In genomic region chr1:15058261-15058660, GRCh38 we compare ENCODE assay signal across 21 cellular contexts.
"Had no signal": no experiment of that assay in that cellular context is flagged by ENCODE, and none has a peak within 500 bp of the region (broad histone marks: within the 10 kb centered on the region; RNA-seq: fewer than 3 reads in every experiment).

No MANE protein-coding gene starts in this region.

- H3K27ac ChIP-seq: coronary artery, dorsolateral prefrontal cortex, esophagus squamous epithelium, gastrocnemius medialis, heart right ventricle, left lung, lower lobe of right lung had no signal

- ATAC-seq: gastrocnemius medialis, heart right ventricle, left cardiac atrium, left lung, left ventricle myocardium superior, lower lobe of right lung, mucosa of descending colon had no signal

- H3K4me3 Mint-ChIP-seq: mesothelial cell of epicardium, naive B cell had no signal

- H3K4me3 ChIP-seq: coronary artery, dorsolateral prefrontal cortex, esophagus squamous epithelium, gastrocnemius medialis, heart right ventricle, left lung, lower lobe of right lung, mucosa of descending colon had no signal

- H3K4me1 ChIP-seq: esophagus squamous epithelium, gastrocnemius medialis, heart right ventricle, left lung, lower lobe of right lung had no signal

- H3K27ac Mint-ChIP-seq: mesothelial cell of epicardium had no signal

- H3K9me3 ChIP-seq: gastrocnemius medialis, lower lobe of right lung, mucosa of descending colon had no signal

- H3K4me1 Mint-ChIP-seq: mesothelial cell of epicardium, naive B cell had no signal

- DNase-seq: dermis blood vessel endothelial cell; effector CD4-positive, alpha-beta T cell; effector memory CD4-positive, alpha-beta T cell; esophagus squamous epithelium; foreskin fibroblast; foreskin melanocyte; gastrocnemius medialis; glutamatergic neuron; head of caudate nucleus; heart right ventricle; hippocampal formation; left cardiac atrium; left lung; left ventricle myocardium superior; lower lobe of right lung; mesenchymal stem cell; mucosa of descending colon; naive B cell had no signal

- H3K27me3 ChIP-seq: dorsolateral prefrontal cortex, esophagus squamous epithelium, gastrocnemius medialis, heart right ventricle, left lung had no signal

- H3K36me3 ChIP-seq: gastrocnemius medialis had no signal

- H3K36me3 Mint-ChIP-seq: naive B cell had no signal
